In genomic region chr11:72739240-72740059, GRCh38 we compare ENCODE assay signal across 10 cellular contexts. TPM values are rescaled to one million over a fixed set of nuclear protein-coding genes. Genes with fewer than 3 reads are reported as not detected.
DNase-seq lines count a peak whose midpoint lies in the region; ATAC-seq and TF ChIP-seq lines count a peak whose summit lies in the region.
"Had no signal": no experiment of that assay in that cellular context is flagged by ENCODE, and none has a peak within 500 bp of the region (broad histone marks: within the 10 kb centered on the region; RNA-seq: fewer than 3 reads in every experiment).

No MANE protein-coding gene starts in this region.

- H3K4me1 ChIP-seq in heart right ventricle (peaks cover 0 to 100% (median 35%) of the 10 kb centered on the region in 9 donors), right lobe of liver (peaks cover 0 to 28% (median 8%) of the 10 kb centered on the region in 4 donors), upper lobe of left lung (peaks cover 75 to 97% (median 95%) of the 10 kb centered on the region in 4 donors)

- POLR2A ChIA-PET in activated CD4-positive, alpha-beta memory T cell treated with anti-CD3 and anti-CD28 coated beads, Interleukin-2, amount 10 ng/mL, durations not matched to agents 7 days and 5 days (lab: Charles Lee) = no interaction called here

- ATAC-seq in heart right ventricle (peak in 1 of 8 donors; percentile 8), right lobe of liver (peak; percentile 13 to 34 (median 26)), upper lobe of left lung (ENCODE audit: low FRiP score in 2 of 2) (peak in 1 of 2 donors; percentile 10), GM21786 (IDR thresholded peaks at IDR 0.05; ENCODE audit: unreplicated experiment) (no peak)

- no peaks in the 10 kb centered on the region for H3K9me3 ChIP-seq in heart right ventricle
- no peaks in the 10 kb centered on the region for H3K9me3 ChIP-seq in right lobe of liver
- H3K9me3 ChIP-seq in upper lobe of left lung = no peaks in the 10 kb centered on the region

- H3K4me3 Mint-ChIP-seq in activated CD4-positive, alpha-beta memory T cell treated with anti-CD3 and anti-CD28 coated beads, Interleukin-2, amount 10 ng/mL, durations not matched to agents 7 days and 5 days = peak overlapping the region; percentile 41

- peaks cover 73% of the 10 kb centered on the region for H3K4me1 Mint-ChIP-seq in activated CD4-positive, alpha-beta memory T cell treated with anti-CD3 and anti-CD28 coated beads, Interleukin-2, amount 10 ng/mL, durations not matched to agents 7 days and 5 days

- 81 to 83% methylated on average over 10 of the region's 10 CpGs for WGBS in heart right ventricle, 2 donors
- 64% methylated on average over 6 of the region's 10 CpGs for WGBS in right lobe of liver (ENCODE audit: insufficient coverage, low coverage, low lambda C conversion rate, missing lambda C conversion rate)
- WGBS in upper lobe of left lung, 2 donors = 68 to 77% methylated on average over 5 to 10 of the region's 10 CpGs

- no peak for DNase-seq in heart right ventricle
- DNase-seq in cardiac septum (ENCODE audit: low spot score) = no peak
- DNase-seq in activated CD4-positive, alpha-beta memory T cell treated with anti-CD3 and anti-CD28 coated beads, Interleukin-2, amount 10 ng/mL, durations not matched to agents 7 days and 5 days = no peak
- no peak for DNase-seq in right lobe of liver
- peak in 1 of 2 donors; percentile 62 for DNase-seq in upper lobe of left lung
- no peak for DNase-seq in NCI-H510A treated with DMSO at 0.1 percent for 48 hours (lab: John Stamatoyannopoulos, UW)
- DNase-seq in DMS 273 (lab: John Stamatoyannopoulos, UW; ENCODE audit: unreplicated experiment) = no peak
- DNase-seq: dermis blood vessel endothelial cell, SHP77 treated with DMSO at 0.1 percent for 48 hours had no signal

- H3K36me3 ChIP-seq in heart right ventricle (no peaks in the 10 kb centered on the region), right lobe of liver (no peaks in the 10 kb centered on the region), upper lobe of left lung (no peaks in the 10 kb centered on the region)

- no peaks in the 10 kb centered on the region for H3K27me3 Mint-ChIP-seq in activated CD4-positive, alpha-beta memory T cell treated with anti-CD3 and anti-CD28 coated beads, Interleukin-2, amount 10 ng/mL, durations not matched to agents 7 days and 5 days

- intact Hi-C loops in heart right ventricle (cut with DNase I) = loop anchor here in 1 of 10 donors (5.0 kb wide), 1 partner anchor 33 kb away; no protein-coding TSS in a partner anchor
- intact Hi-C loops in cardiac septum (cut with DNase I) = no loop called here
- intact Hi-C loops in right lobe of liver (cut with DNase I) = no loop called here

- CTCF ChIA-PET in activated CD4-positive, alpha-beta memory T cell treated with anti-CD3 and anti-CD28 coated beads, Interleukin-2, amount 10 ng/mL, durations not matched to agents 7 days and 5 days (lab: Charles Lee) = interaction anchor here (1.2 to 3.8 kb wide), 2 partner anchors 14 to 186 kb away, joined by 4 to 23 read pairs; no protein-coding TSS in a partner anchor

- no peak for TF ChIP-seq EP300 in upper lobe of left lung (IDR thresholded peaks at IDR 0.05)

- H3K9me3 Mint-ChIP-seq in activated CD4-positive, alpha-beta memory T cell treated with anti-CD3 and anti-CD28 coated beads, Interleukin-2, amount 10 ng/mL, durations not matched to agents 7 days and 5 days = no peaks in the 10 kb centered on the region

- peak overlapping the region; percentile 97 for H3K27ac Mint-ChIP-seq in activated CD4-positive, alpha-beta memory T cell treated with anti-CD3 and anti-CD28 coated beads, Interleukin-2, amount 10 ng/mL, durations not matched to agents 7 days and 5 days

- H3K27ac ChIP-seq in heart right ventricle (peak overlapping the region in 6 of 10 donors; percentile 1 to 98 (median 68)), right lobe of liver (peak overlapping the region; percentile 53 to 73 (median 73)), upper lobe of left lung (peak overlapping the region; percentile 87 to 93 (median 92))

- no peak for TF ChIP-seq CTCF in heart right ventricle (IDR thresholded peaks at IDR 0.05)
- no peak for TF ChIP-seq CTCF in right lobe of liver (IDR thresholded peaks at IDR 0.05)
- no peak for TF ChIP-seq CTCF in upper lobe of left lung (IDR thresholded peaks at IDR 0.05)

- TF ChIP-seq POLR2A in right lobe of liver (IDR thresholded peaks at IDR 0.05) (no peak), upper lobe of left lung (IDR thresholded peaks at IDR 0.05) (no peak)

- H3K36me3 Mint-ChIP-seq in activated CD4-positive, alpha-beta memory T cell treated with anti-CD3 and anti-CD28 coated beads, Interleukin-2, amount 10 ng/mL, durations not matched to agents 7 days and 5 days (ENCODE audit: low read depth) = peaks cover 6% of the 10 kb centered on the region

- no peaks in the 10 kb centered on the region for H3K27me3 ChIP-seq in heart right ventricle
- H3K27me3 ChIP-seq in right lobe of liver = no peaks in the 10 kb centered on the region
- H3K27me3 ChIP-seq in upper lobe of left lung = no peaks in the 10 kb centered on the region

- H3K4me3 ChIP-seq in heart right ventricle = peak overlapping the region in 2 of 10 donors; percentile 21 to 54
- H3K4me3 ChIP-seq in right lobe of liver = no peak overlapping the region
- peak overlapping the region in 2 of 4 donors; percentile 32 to 40 for H3K4me3 ChIP-seq in upper lobe of left lung

RNA-seq across cellular contexts. Expression of gene ARAP1, which starts 12.8 kb away (rescaled TPM):
- total RNA-seq in heart right ventricle (10 to 100 TPM; 30.4 to 68.3 (median 40.8) TPM), cardiac septum (46.3 TPM), right lobe of liver (10 to 100 TPM; 32.9 to 76.7 (median 41.2) TPM), upper lobe of left lung (1,000 to 10,000 TPM in 1 of 6 donors, 100 to 1,000 TPM in 5; 217 to 1,154 (median 269) TPM)
- polyA plus RNA-seq in heart right ventricle = 10 to 100 TPM; 35.8 to 58.7 TPM
- 100 to 1,000 TPM; 108 to 109 TPM for total RNA-seq in activated CD4-positive, alpha-beta memory T cell treated with anti-CD3 and anti-CD28 coated beads, Interleukin-2, amount 10 ng/mL, durations not matched to agents 7 days and 5 days

RNA-seq across cellular contexts. Expression of gene STARD10, which starts 54.4 kb away (rescaled TPM):
- total RNA-seq in heart right ventricle (10 to 100 TPM; 36.1 to 97.9 (median 51.3) TPM), cardiac septum (45.2 TPM), right lobe of liver (100 to 1,000 TPM; 282 to 525 (median 330) TPM), upper lobe of left lung (100 to 1,000 TPM in 5 of 6 donors, 10 to 100 TPM in 1; 93.2 to 227 (median 151) TPM)
- polyA plus RNA-seq in heart right ventricle = 100 to 1,000 TPM in 1 of 2 donors, 10 to 100 TPM in 1; 40.8 to 291 TPM
- total RNA-seq in activated CD4-positive, alpha-beta memory T cell treated with anti-CD3 and anti-CD28 coated beads, Interleukin-2, amount 10 ng/mL, durations not matched to agents 7 days and 5 days = 10 to 100 TPM; 11.3 to 11.6 TPM
